Comparison of ENCODE assay signal across 8 cellular contexts in the genomic region with DNA sequence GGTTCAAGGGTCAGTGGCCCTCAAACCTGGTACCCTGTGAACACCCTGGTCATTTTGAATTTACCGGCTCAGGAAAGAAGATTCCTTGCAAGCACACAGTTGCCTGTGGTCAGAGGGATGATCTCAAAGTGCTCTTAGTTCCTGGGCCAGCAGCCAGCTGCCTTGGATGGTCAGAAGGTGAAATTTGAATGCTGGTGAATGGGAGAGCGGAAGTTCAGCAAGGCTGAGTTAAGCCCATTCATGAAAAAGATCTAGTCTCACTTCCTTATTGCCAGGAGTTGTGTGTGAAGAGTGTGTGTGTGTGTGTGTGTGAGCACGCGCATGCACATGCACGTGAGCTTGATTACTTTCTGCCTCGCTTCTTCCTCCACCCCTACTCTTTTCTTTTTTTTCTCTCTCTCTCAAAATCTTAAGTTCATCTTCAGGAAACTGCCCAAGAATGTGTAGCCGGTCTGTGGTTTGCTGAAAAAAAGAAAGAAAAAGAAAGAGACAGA.
DNase-seq lines count a peak whose midpoint lies in the region; ATAC-seq, FAIRE-seq and TF ChIP-seq lines count a peak whose summit lies in the region.

No MANE protein-coding gene starts in this region.

- no peaks in the 10 kb centered on the region for H3K36me3 ChIP-seq in K562 (ENCODE audit: control insufficient read depth, insufficient read depth, low read length)

- ATAC-seq in GM21717 (IDR thresholded peaks at IDR 0.05; ENCODE audit: unreplicated experiment) (peak; percentile 37), K562 (peak; percentile 61)

- no peaks in the 10 kb centered on the region for H3K79me2 ChIP-seq in K562 (ENCODE audit: control insufficient read depth, insufficient read depth, low read length)

- peaks cover 0 to 51% of the 10 kb centered on the region in 2 experiments; a peak in 4 of 5 replicates for H3K27me3 ChIP-seq in K562 (ENCODE audit: control insufficient read depth in 2 of 2, insufficient read depth in 2 of 2, low read length in 2 of 2)

- intact Hi-C loops in K562 (cut with micrococcal nuclease): no loop called here

- H3K27ac ChIP-seq in K562 (ENCODE audit: extremely low read depth, low read depth, low read length): no peak overlapping the region

- TF ChIP-seq POLR2A in K562 (conservative IDR thresholded peaks at IDR 0.05): no peak

- no peak overlapping the region for H3K4me2 ChIP-seq in K562 (ENCODE audit: insufficient read depth, low read length)

- no peak for TF ChIP-seq RAD21 in K562 (CRISPR knock-in tag; conservative IDR thresholded peaks at IDR 0.05 in 1 of 2, IDR thresholded peaks at IDR 0.05 in 1 of 2)

- H2AFZ ChIP-seq in K562 (ENCODE audit: low read depth, low read length): no peak overlapping the region

- 6% methylated on average over 5 of the region's 7 CpGs for WGBS in K562 (ENCODE audit: insufficient coverage, low coverage, missing lambda C conversion rate)

- H3K9ac ChIP-seq in K562 (ENCODE audit: insufficient read depth in 1 of 2, low read depth in 2 of 2, low read length in 2 of 2): no peak overlapping the region

- DNase-seq in GM13976 (ENCODE audit: low spot score): peak; percentile 53
- peak; percentile 69 for DNase-seq in M059J (ENCODE audit: low read depth)
- no peak for DNase-seq in K562 (ENCODE audit: extremely low read depth in 1 of 4, low spot score in 3 of 4)
- DNase-seq in midbrain (lab: John Stamatoyannopoulos, UW): peak; percentile 49
- no peak for DNase-seq in SHP77 (lab: John Stamatoyannopoulos, UW)
- DNase-seq in H4 (ENCODE audit: low spot score): no peak
- DNase-seq in inferior parietal cortex (ENCODE audit: extremely low spot score): no peak

- no peak overlapping the region for H3K4me3 ChIP-seq in K562

- TF ChIP-seq CTCF in GM13976 (IDR thresholded peaks at IDR 0.05; ENCODE audit: borderline replicate concordance, control extremely low read depth, extremely low read depth, insufficient read depth, missing control alignments) (no peak), K562 (IDR thresholded peaks at IDR 0.05 in 2 of 3, conservative IDR thresholded peaks at IDR 0.05 in 1 of 3; ENCODE audit: insufficient read depth in 2 of 3, low read depth in 1 of 3, low read length in 3 of 3) (no peak)

- in situ Hi-C loops in GM13976 (cut with MboI; ENCODE audit: low sequenced_read_pairs, unreplicated experiment) (no loop called here), K562 (cut with MboI) (no loop called here)

- no peaks in the 10 kb centered on the region for H3K9me3 ChIP-seq in K562 (replicated peaks; ENCODE audit: control insufficient read depth, insufficient read depth, low read depth, low read length)

- CTCF ChIA-PET in K562 (lab: Yijun Ruan, JAX; ENCODE audit: low intra/inter-chr PET ratio): no interaction called here

- no TSS peak for BruUV-seq in K562 (replicated peaks; lab: Mats Ljungman, UMichigan)

- POLR2A ChIA-PET in K562 (lab: Yijun Ruan, JAX): interaction anchor here (0.6 to 1.4 kb wide), 2 partner anchors 22 to 159 kb away, joined by 3 to 5 read pairs; no protein-coding TSS in a partner anchor

- no peaks in the 10 kb centered on the region for H3K9me1 ChIP-seq in K562 (ENCODE audit: control insufficient read depth, insufficient read depth, low read length)

- TF ChIP-seq EP300 in K562 (IDR thresholded peaks at IDR 0.05; ENCODE audit: low read length): no peak

- no peaks in the 10 kb centered on the region for H4K20me1 ChIP-seq in K562 (replicated peaks; ENCODE audit: control insufficient read depth, insufficient read depth, low read length)

- no peaks in the 10 kb centered on the region; a peak in 1 of 5 replicates for H3K4me1 ChIP-seq in K562 (replicated peaks in 1 of 2; ENCODE audit: control insufficient read depth in 2 of 2, insufficient read depth in 2 of 2, low read length in 2 of 2)

- FAIRE-seq in K562 (lab: Jason Lieb, UNC): no peak

TF ChIP-seq in K562, 482 proteins besides CTCF, POLR2A, EP300 and RAD21:
- TF ChIP-seq HEY1 (CRISPR knock-in tag; IDR thresholded peaks at IDR 0.05; ENCODE audit: borderline replicate concordance) (no peak), ETV6 (IDR thresholded peaks at IDR 0.05; ENCODE audit: borderline replicate concordance in 1 of 2, low read depth in 2 of 2, low read length in 1 of 2) (no peak), ETV6 (CRISPR knock-in tag; IDR thresholded peaks at IDR 0.05; ENCODE audit: borderline replicate concordance) (no peak), BHLHE40 (IDR thresholded peaks at IDR 0.05; ENCODE audit: low read length) (peak; percentile 84), ZBED1 (IDR thresholded peaks at IDR 0.05) (no peak), ZZZ3 (IDR thresholded peaks at IDR 0.05) (no peak), ELF1 (tag; IDR thresholded peaks at IDR 0.05) (no peak), SPI1 (IDR thresholded peaks at IDR 0.05; ENCODE audit: borderline replicate concordance, low read depth, low read length) (peak; percentile 45; the same call in 1 of the 2 replicates), ZNF24 (IDR thresholded peaks at IDR 0.05) (no peak)
- TF ChIP-seq, protein P1, sequence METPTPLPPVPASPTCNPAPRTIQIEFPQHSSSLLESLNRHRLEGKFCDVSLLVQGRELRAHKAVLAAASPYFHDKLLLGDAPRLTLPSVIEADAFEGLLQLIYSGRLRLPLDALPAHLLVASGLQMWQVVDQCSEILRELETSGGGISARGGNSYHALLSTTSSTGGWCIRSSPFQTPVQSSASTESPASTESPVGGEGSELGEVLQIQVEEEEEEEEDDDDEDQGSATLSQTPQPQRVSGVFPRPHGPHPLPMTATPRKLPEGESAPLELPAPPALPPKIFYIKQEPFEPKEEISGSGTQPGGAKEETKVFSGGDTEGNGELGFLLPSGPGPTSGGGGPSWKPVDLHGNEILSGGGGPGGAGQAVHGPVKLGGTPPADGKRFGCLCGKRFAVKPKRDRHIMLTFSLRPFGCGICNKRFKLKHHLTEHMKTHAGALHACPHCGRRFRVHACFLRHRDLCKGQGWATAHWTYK (CRISPR knock-in tag; IDR thresholded peaks at IDR 0.05): no peak
- TF ChIP-seq, protein P2, sequence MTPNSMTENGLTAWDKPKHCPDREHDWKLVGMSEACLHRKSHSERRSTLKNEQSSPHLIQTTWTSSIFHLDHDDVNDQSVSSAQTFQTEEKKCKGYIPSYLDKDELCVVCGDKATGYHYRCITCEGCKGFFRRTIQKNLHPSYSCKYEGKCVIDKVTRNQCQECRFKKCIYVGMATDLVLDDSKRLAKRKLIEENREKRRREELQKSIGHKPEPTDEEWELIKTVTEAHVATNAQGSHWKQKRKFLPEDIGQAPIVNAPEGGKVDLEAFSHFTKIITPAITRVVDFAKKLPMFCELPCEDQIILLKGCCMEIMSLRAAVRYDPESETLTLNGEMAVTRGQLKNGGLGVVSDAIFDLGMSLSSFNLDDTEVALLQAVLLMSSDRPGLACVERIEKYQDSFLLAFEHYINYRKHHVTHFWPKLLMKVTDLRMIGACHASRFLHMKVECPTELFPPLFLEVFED (CRISPR knock-in tag; conservative IDR thresholded peaks at IDR 0.05): no peak
- TF ChIP-seq, protein P3, sequence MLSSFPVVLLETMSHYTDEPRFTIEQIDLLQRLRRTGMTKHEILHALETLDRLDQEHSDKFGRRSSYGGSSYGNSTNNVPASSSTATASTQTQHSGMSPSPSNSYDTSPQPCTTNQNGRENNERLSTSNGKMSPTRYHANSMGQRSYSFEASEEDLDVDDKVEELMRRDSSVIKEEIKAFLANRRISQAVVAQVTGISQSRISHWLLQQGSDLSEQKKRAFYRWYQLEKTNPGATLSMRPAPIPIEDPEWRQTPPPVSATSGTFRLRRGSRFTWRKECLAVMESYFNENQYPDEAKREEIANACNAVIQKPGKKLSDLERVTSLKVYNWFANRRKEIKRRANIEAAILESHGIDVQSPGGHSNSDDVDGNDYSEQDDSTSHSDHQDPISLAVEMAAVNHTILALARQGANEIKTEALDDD (IDR thresholded peaks at IDR 0.05): peak; percentile 37; the same call in 1 of the 2 replicates
- TF ChIP-seq, protein P4, sequence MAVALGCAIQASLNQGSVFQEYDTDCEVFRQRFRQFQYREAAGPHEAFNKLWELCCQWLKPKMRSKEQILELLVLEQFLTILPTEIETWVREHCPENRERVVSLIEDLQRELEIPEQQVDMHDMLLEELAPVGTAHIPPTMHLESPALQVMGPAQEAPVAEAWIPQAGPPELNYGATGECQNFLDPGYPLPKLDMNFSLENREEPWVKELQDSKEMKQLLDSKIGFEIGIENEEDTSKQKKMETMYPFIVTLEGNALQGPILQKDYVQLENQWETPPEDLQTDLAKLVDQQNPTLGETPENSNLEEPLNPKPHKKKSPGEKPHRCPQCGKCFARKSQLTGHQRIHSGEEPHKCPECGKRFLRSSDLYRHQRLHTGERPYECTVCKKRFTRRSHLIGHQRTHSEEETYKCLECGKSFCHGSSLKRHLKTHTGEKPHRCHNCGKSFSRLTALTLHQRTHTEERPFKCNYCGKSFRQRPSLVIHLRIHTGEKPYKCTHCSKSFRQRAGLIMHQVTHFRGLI (CRISPR knock-in tag; IDR thresholded peaks at IDR 0.05): no peak
TF ChIP-seq in K562: peak in this region for 3.

Comparison
In these comparisons a context has a peak if more than half of its experiments do, and no peak if none do; other contexts are left out.
1. DNase-seq: peak in GM13976 (single experiment), M059J (single experiment) and midbrain (single experiment); none in K562 (0 of 4), SHP77 (0 of 2), H4 (single experiment) and inferior parietal cortex (single experiment).